11 cellular contexts compared by ENCODE assay signal in genomic region chr11:16191212-16191851, GRCh38.
A peak's percentile ranks its signal among the peaks of the same experiment; 100 is the strongest.
DNase-seq lines count a peak whose midpoint lies in the region; ATAC-seq and TF ChIP-seq lines count a peak whose summit lies in the region.
"Had no signal": no experiment of that assay in that cellular context is flagged by ENCODE, and none has a peak within 500 bp of the region (broad histone marks: within the 10 kb centered on the region; RNA-seq: fewer than 3 reads in every experiment).

No MANE protein-coding gene starts in this region.

- H3K79me1 ChIP-seq in neuronal stem cell (ENCODE audit: low read depth, low read length) = no peaks in the 10 kb centered on the region

- H3K23ac ChIP-seq in neuronal stem cell (ENCODE audit: low read depth, low read length, poor library complexity) = no peak overlapping the region

- H4K8ac ChIP-seq in neuronal stem cell (ENCODE audit: low read depth, low read length) = no peak overlapping the region

- no peak overlapping the region for H3K9ac ChIP-seq in neuronal stem cell (ENCODE audit: low read depth, low read length, poor library complexity)

- TF ChIP-seq CTCF in VCaP (conservative IDR thresholded peaks at IDR 0.05) (peak; percentile 50; the same call in 1 of the 2 replicates), GM13976 (IDR thresholded peaks at IDR 0.05; ENCODE audit: borderline replicate concordance, control extremely low read depth, extremely low read depth, insufficient read depth, missing control alignments) (no peak)

- no peak overlapping the region for H3K4me3 ChIP-seq in neuronal stem cell (ENCODE audit: low read length in 2 of 2)

- DNase-seq in NCI-H1092 treated with DMSO at 0.1 percent for 48 hours (lab: John Stamatoyannopoulos, UW) (peak; percentile 72), NCI-H1092 (lab: John Stamatoyannopoulos, UW) (no peak), neuronal stem cell (ENCODE audit: low spot score) (no peak), NCI-H2029 (lab: John Stamatoyannopoulos, UW) (no peak), SW 1271 (lab: John Stamatoyannopoulos, UW) (no peak), GM13976 (ENCODE audit: low spot score) (no peak)
- DNase-seq: activated CD4-positive, CD25-positive, alpha-beta regulatory T cell treated with anti-CD3 and anti-CD28 coated beads, Interleukin-2, amount 50 U/mL, for 72 hours; left cardiac atrium had no signal

- in situ Hi-C loops in GM13976 (cut with MboI; ENCODE audit: low sequenced_read_pairs, unreplicated experiment) = no loop called here

- peak overlapping the region; percentile 36 for H2AFZ ChIP-seq in neuronal stem cell (ENCODE audit: low read length)

- no peak overlapping the region for H2BK5ac ChIP-seq in neuronal stem cell (ENCODE audit: low read length)

- no peak overlapping the region for H2BK12ac ChIP-seq in neuronal stem cell (ENCODE audit: low read length)

- no peak overlapping the region for H3K27ac ChIP-seq in VCaP
- peak overlapping the region; percentile 8 for H3K27ac ChIP-seq in neuronal stem cell (replicated peaks; ENCODE audit: low read length)
- H3K27ac ChIP-seq: epithelial cell of prostate had no signal

- H3K9me3 ChIP-seq in neuronal stem cell (replicated peaks in 1 of 2; ENCODE audit: control insufficient read depth in 2 of 2, insufficient read depth in 1 of 2, low read depth in 1 of 2, low read length in 2 of 2) = no peaks in the 10 kb centered on the region

- H3K27me3 ChIP-seq in neuronal stem cell (ENCODE audit: control insufficient read depth in 3 of 3, insufficient read depth in 3 of 3, low read depth in 1 of 3, low read length in 3 of 3) = no peaks in the 10 kb centered on the region

- H3K4ac ChIP-seq in neuronal stem cell (ENCODE audit: low read length) = no peak overlapping the region

- no peak overlapping the region for H3K4me2 ChIP-seq in neuronal stem cell (ENCODE audit: insufficient read depth, low read length, poor library complexity, severe bottlenecking)

- H2BK120ac ChIP-seq in neuronal stem cell (ENCODE audit: low read depth, low read length) = no peak overlapping the region

- no peak overlapping the region for H4K91ac ChIP-seq in neuronal stem cell (ENCODE audit: low read depth, low read length, poor library complexity)

- no peak overlapping the region for H3K14ac ChIP-seq in neuronal stem cell (ENCODE audit: low read length)

- peaks cover 8 to 16% of the 10 kb centered on the region in 2 donors for H3K4me1 ChIP-seq in neuronal stem cell (ENCODE audit: control insufficient read depth in 2 of 2, insufficient read depth in 1 of 2, low read depth in 1 of 2, low read length in 2 of 2)

- H2AK5ac ChIP-seq in neuronal stem cell (ENCODE audit: low read depth, low read length) = no peak overlapping the region

- peak; percentile 48 for ATAC-seq in HG03159 (IDR thresholded peaks at IDR 0.05; ENCODE audit: unreplicated experiment)

- WGBS in neuronal stem cell (ENCODE audit: extremely low coverage in 2 of 2, insufficient read length in 2 of 2, insufficient replicate concordance in 1 of 2), 2 donors = no CpG with 5 or more reads among the region's 5 CpGs

- H3K36me3 ChIP-seq in neuronal stem cell (replicated peaks in 1 of 2; ENCODE audit: control insufficient read depth in 2 of 2, insufficient read depth in 2 of 2, low read length in 2 of 2) = no peaks in the 10 kb centered on the region

- no peak overlapping the region for H2BK15ac ChIP-seq in neuronal stem cell (ENCODE audit: low read length)

- H3K18ac ChIP-seq in neuronal stem cell (ENCODE audit: low read length) = no peak overlapping the region
